1 cellular context compared by ENCODE assay signal in the genomic region with DNA sequence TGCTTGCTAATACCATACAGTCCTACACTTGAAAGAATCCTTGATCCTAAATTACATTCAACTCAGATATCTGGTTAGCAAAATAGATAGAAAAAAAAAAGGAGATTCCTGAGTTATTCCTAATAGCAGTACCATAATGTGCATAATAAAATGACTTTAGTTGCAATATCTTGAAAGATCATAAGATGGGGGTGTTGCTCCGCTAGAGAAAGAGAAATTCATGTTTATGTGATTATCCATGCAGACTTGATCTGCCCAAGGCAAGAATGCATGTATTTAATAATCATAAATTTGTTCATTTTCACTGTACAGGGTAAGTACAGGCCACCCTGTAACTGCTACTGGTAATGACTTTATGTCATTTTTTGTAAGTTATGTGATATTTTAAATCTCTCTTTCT.
TF ChIP-seq lines count a peak whose summit lies in the region.

No MANE protein-coding gene starts in this region.

TF ChIP-seq in HCT116, 20 proteins besides CTCF, POLR2A, EP300 and RAD21 (continued from another document):
- TF ChIP-seq, protein P1, sequence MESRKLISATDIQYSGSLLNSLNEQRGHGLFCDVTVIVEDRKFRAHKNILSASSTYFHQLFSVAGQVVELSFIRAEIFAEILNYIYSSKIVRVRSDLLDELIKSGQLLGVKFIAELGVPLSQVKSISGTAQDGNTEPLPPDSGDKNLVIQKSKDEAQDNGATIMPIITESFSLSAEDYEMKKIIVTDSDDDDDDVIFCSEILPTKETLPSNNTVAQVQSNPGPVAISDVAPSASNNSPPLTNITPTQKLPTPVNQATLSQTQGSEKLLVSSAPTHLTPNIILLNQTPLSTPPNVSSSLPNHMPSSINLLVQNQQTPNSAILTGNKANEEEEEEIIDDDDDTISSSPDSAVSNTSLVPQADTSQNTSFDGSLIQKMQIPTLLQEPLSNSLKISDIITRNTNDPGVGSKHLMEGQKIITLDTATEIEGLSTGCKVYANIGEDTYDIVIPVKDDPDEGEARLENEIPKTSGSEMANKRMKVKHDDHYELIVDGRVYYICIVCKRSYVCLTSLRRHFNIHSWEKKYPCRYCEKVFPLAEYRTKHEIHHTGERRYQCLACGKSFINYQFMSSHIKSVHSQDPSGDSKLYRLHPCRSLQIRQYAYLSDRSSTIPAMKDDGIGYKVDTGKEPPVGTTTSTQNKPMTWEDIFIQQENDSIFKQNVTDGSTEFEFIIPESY (IDR thresholded peaks at IDR 0.05; ENCODE audit: extremely low read depth, insufficient replicate concordance, low read length) = no peak
- TF ChIP-seq EZH2 (IDR thresholded peaks at IDR 0.05) (no peak), CBX3 (IDR thresholded peaks at IDR 0.05; ENCODE audit: low read depth) (no peak), TCF7L2 (IDR thresholded peaks at IDR 0.05; ENCODE audit: borderline replicate concordance, extremely low read depth, insufficient read depth, insufficient read length) (no peak), SP1 (IDR thresholded peaks at IDR 0.05; ENCODE audit: low read depth) (no peak)
- TF ChIP-seq, protein P2, sequence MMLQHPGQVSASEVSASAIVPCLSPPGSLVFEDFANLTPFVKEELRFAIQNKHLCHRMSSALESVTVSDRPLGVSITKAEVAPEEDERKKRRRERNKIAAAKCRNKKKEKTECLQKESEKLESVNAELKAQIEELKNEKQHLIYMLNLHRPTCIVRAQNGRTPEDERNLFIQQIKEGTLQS (IDR thresholded peaks at IDR 0.05) = no peak
- TF ChIP-seq, protein P3, sequence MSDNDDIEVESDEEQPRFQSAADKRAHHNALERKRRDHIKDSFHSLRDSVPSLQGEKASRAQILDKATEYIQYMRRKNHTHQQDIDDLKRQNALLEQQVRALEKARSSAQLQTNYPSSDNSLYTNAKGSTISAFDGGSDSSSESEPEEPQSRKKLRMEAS (IDR thresholded peaks at IDR 0.05) = no peak
